In genomic region chr7:95205821-95206220, GRCh38 we compare ENCODE assay signal across 15 cellular contexts.
DNase-seq lines count a peak whose midpoint lies in the region; ATAC-seq and TF ChIP-seq lines count a peak whose summit lies in the region.
"Had no signal": no experiment of that assay in that cellular context is flagged by ENCODE, and none has a peak within 500 bp of the region (broad histone marks: within the 10 kb centered on the region; RNA-seq: fewer than 3 reads in every experiment).

No MANE protein-coding gene starts in this region.

- in situ Hi-C loops in GM23248 (cut with MboI) = no loop called here

- no peaks in the 10 kb centered on the region for H3K9me2 ChIP-seq in GM23248 (ENCODE audit: insufficient read depth)

- H3K9ac ChIP-seq in GM23248 (no peak overlapping the region), skeletal muscle satellite cell (ENCODE audit: low read depth, low read length) (no peak overlapping the region)

- no peak for TF ChIP-seq CTCF in fibroblast of the aortic adventitia (IDR thresholded peaks at IDR 0.05; ENCODE audit: insufficient read depth, low read length)

- no peak overlapping the region for H3K4me3 Mint-ChIP-seq in stimulated activated memory B cell treated with anti-CD40 and anti-IgM and Interleukin-4, amounts not matched to agents 10 μg/mL and 1 μg/mL and 100 μg/mL, for 72 hours

- H3K4me2 ChIP-seq in GM23248 (ENCODE audit: unreplicated experiment) (peak overlapping the region; percentile 56), skeletal muscle satellite cell (ENCODE audit: low read length) (peak overlapping the region; percentile 61)

- H3K27ac ChIP-seq in GM23248 = no peak overlapping the region
- H3K27ac ChIP-seq: tibial nerve had no signal

- WGBS in GM23248 (ENCODE audit: low coverage in 1 of 2, low lambda C conversion rate in 2 of 2, missing lambda C conversion rate in 2 of 2), 2 experiments = 0 to 3% methylated on average over 1 of the region's 1 CpG

- no peaks in the 10 kb centered on the region for H4K20me1 ChIP-seq in GM23248 (ENCODE audit: insufficient read depth)

- H3K9me3 Mint-ChIP-seq in stimulated activated memory B cell treated with anti-CD40 and anti-IgM and Interleukin-4, amounts not matched to agents 10 μg/mL and 1 μg/mL and 100 μg/mL, for 72 hours = no peaks in the 10 kb centered on the region

- H3K9me3 ChIP-seq in GM23248 (ENCODE audit: low read depth) = no peaks in the 10 kb centered on the region
- no peaks in the 10 kb centered on the region for H3K9me3 ChIP-seq in skeletal muscle satellite cell (replicated peaks; ENCODE audit: low read length)
- H3K9me3 ChIP-seq: tibial nerve had no signal

- H3K27ac Mint-ChIP-seq in stimulated activated memory B cell treated with anti-CD40 and anti-IgM and Interleukin-4, amounts not matched to agents 10 μg/mL and 1 μg/mL and 100 μg/mL, for 72 hours = no peak overlapping the region

- H3K27me3 ChIP-seq in GM23248 (replicated peaks; ENCODE audit: insufficient read depth) = peaks cover 25% of the 10 kb centered on the region
- no peaks in the 10 kb centered on the region for H3K27me3 ChIP-seq in skeletal muscle satellite cell (ENCODE audit: control insufficient read depth, insufficient read depth, low read length)
- H3K27me3 ChIP-seq: tibial nerve had no signal

- no peak overlapping the region for H3K4me3 ChIP-seq in GM23248
- no peak overlapping the region for H3K4me3 ChIP-seq in fibroblast of the aortic adventitia (ENCODE audit: low read depth, low read length)
- H3K4me3 ChIP-seq in skeletal muscle satellite cell (ENCODE audit: low read length) = no peak overlapping the region
- H3K4me3 ChIP-seq: GM12878, tibial nerve had no signal

- no peak overlapping the region for H2AFZ ChIP-seq in GM23248

- peaks cover 10% of the 10 kb centered on the region for H3K4me1 ChIP-seq in GM23248 (ENCODE audit: insufficient read depth)
- H3K4me1 ChIP-seq in skeletal muscle satellite cell (ENCODE audit: control insufficient read depth, insufficient read depth, low read length) = peaks cover 10% of the 10 kb centered on the region

- no peaks in the 10 kb centered on the region for H3K36me3 ChIP-seq in GM23248 (ENCODE audit: low read depth)
- H3K36me3 ChIP-seq in skeletal muscle satellite cell (ENCODE audit: insufficient read depth, low read length) = no peaks in the 10 kb centered on the region
- H3K36me3 ChIP-seq: tibial nerve had no signal

- no peaks in the 10 kb centered on the region for H3K79me2 ChIP-seq in GM23248 (ENCODE audit: insufficient read depth)

- DNase-seq in GM23248 = peak; percentile 75
- DNase-seq in fibroblast of the aortic adventitia (ENCODE audit: low read depth) = peak; percentile 80
- no peak for DNase-seq in NOMO-1 treated with dmso at 0.1 percent for 144 hours (lab: John Stamatoyannopoulos, UW; ENCODE audit: unreplicated experiment)
- DNase-seq in cerebellar nuclear complex (lab: John Stamatoyannopoulos, UW) = no peak
- no peak for DNase-seq in NCI-H1092 treated with DMSO at 0.1 percent for 48 hours (lab: John Stamatoyannopoulos, UW)
- DNase-seq: activated CD4-positive, alpha-beta T cell treated with anti-CD3 and anti-CD28 coated beads for 1 hour; activated T-cell treated with anti-CD3 and anti-CD28 coated beads, Interleukin-2, amount 50 U/mL, for 48 hours; anterior cingulate cortex; NCI-H1436 treated with DMSO at 0.1 percent for 48 hours; NCI-H748 treated with DMSO at 0.1 percent for 48 hours had no signal

- ATAC-seq in SK-N-SH treated with all-trans-retinoic acid at 6 μM for 48 hours = peak; percentile 82
- no peak for ATAC-seq in stimulated activated memory B cell treated with anti-CD40 and anti-IgM and Interleukin-4, amounts not matched to agents 10 μg/mL and 1 μg/mL and 100 μg/mL, for 72 hours
- ATAC-seq: GM12878 had no signal

- peaks cover 7% of the 10 kb centered on the region; the same call in 1 of the 2 replicates for H3F3A ChIP-seq in GM23248 (ENCODE audit: insufficient read depth)

- no peaks in the 10 kb centered on the region for H3K36me3 Mint-ChIP-seq in stimulated activated memory B cell treated with anti-CD40 and anti-IgM and Interleukin-4, amounts not matched to agents 10 μg/mL and 1 μg/mL and 100 μg/mL, for 72 hours

- no peaks in the 10 kb centered on the region for H3K4me1 Mint-ChIP-seq in stimulated activated memory B cell treated with anti-CD40 and anti-IgM and Interleukin-4, amounts not matched to agents 10 μg/mL and 1 μg/mL and 100 μg/mL, for 72 hours

- H3K27me3 Mint-ChIP-seq in stimulated activated memory B cell treated with anti-CD40 and anti-IgM and Interleukin-4, amounts not matched to agents 10 μg/mL and 1 μg/mL and 100 μg/mL, for 72 hours = peaks cover 11% of the 10 kb centered on the region

TF ChIP-seq in SK-N-SH treated with all-trans-retinoic acid at 6 μM for 48 hours, 23 proteins besides CTCF, POLR2A, EP300 and RAD21:
- TF ChIP-seq ZNF565 (CRISPR knock-in tag; conservative IDR thresholded peaks at IDR 0.05; ENCODE audit: low read depth) (no peak), ISL1 (CRISPR knock-in tag; IDR thresholded peaks at IDR 0.05) (peak; percentile 47), ZFP30 (CRISPR knock-in tag; IDR thresholded peaks at IDR 0.05) (no peak), OSR1 (CRISPR knock-in tag; IDR thresholded peaks at IDR 0.05) (no peak)

Comparison
In these comparisons a context has a peak if more than half of its experiments do, and no peak if none do; other contexts are left out.
1. DNase-seq: peak in GM23248 (single experiment) and fibroblast of the aortic adventitia (single experiment); none in NOMO-1 treated with dmso at 0.1 percent for 144 hours (single experiment), cerebellar nuclear complex (0 of 2) and NCI-H1092 treated with DMSO at 0.1 percent for 48 hours (single experiment).